10 cellular contexts compared by ENCODE assay signal in genomic region chr1:228004331-228004871, GRCh38. TPM values are rescaled to one million over a fixed set of nuclear protein-coding genes. Genes with fewer than 3 reads are reported as not detected.
A peak's percentile ranks its signal among the peaks of the same experiment; 100 is the strongest.
DNase-seq lines count a peak whose midpoint lies in the region; ATAC-seq and TF ChIP-seq lines count a peak whose summit lies in the region.
"Had no signal": no experiment of that assay in that cellular context is flagged by ENCODE, and none has a peak within 500 bp of the region (broad histone marks: within the 10 kb centered on the region; RNA-seq: fewer than 3 reads in every experiment).

No MANE protein-coding gene starts in this region.

- no peak overlapping the region for H3K4me3 ChIP-seq in CD8-positive, alpha-beta T cell (ENCODE audit: low read depth, low read length)
- H3K4me3 ChIP-seq in cardiac muscle cell, result no peak overlapping the region

- CTCF ChIA-PET in CD8-positive, alpha-beta T cell (lab: Charles Lee), result interaction anchor here (1.3 kb wide), 1 partner anchor 8 kb away, joined by 4 read pairs; no protein-coding TSS in a partner anchor

- no peak for TF ChIP-seq CTCF in CD8-positive, alpha-beta T cell (IDR thresholded peaks at IDR 0.05)
- TF ChIP-seq CTCF in GM20000 (IDR thresholded peaks at IDR 0.05; ENCODE audit: extremely low read depth, missing control alignments), result peak; percentile 59
- TF ChIP-seq CTCF in cardiac muscle cell (IDR thresholded peaks at IDR 0.05; ENCODE audit: low read depth, low read length), result peak; percentile 61

- peak in 3 of 7 experiments; percentile 10 to 49 (median 13) for DNase-seq in CD8-positive, alpha-beta T cell
- DNase-seq in GM20000 (ENCODE audit: low spot score), result peak; percentile 77
- DNase-seq in RPMI8226, result peak; percentile 79
- peak; percentile 36 to 47 for DNase-seq in cardiac muscle cell (ENCODE audit: low read depth in 1 of 2, low spot score in 1 of 2)
- DNase-seq in stimulated activated naive B cell treated with anti-CD40 and anti-IgM and Interleukin-4, amounts not matched to agents 10 μg/mL and 1 μg/mL and 100 μg/mL, for 72 hours, result no peak
- no peak for DNase-seq in Ammon's horn (ENCODE audit: low spot score)
- DNase-seq in HK-2 (ENCODE audit: unreplicated experiment), result no peak

- H3K36me3 ChIP-seq in CD8-positive, alpha-beta T cell (ENCODE audit: insufficient read depth, low read length), result no peaks in the 10 kb centered on the region
- no peaks in the 10 kb centered on the region for H3K36me3 ChIP-seq in cardiac muscle cell

- peaks cover 13% of the 10 kb centered on the region for H3K27me3 ChIP-seq in CD8-positive, alpha-beta T cell (ENCODE audit: insufficient read depth, low read length)
- peaks cover 79% of the 10 kb centered on the region for H3K27me3 ChIP-seq in cardiac muscle cell

- intact Hi-C loops in CD8-positive, alpha-beta T cell (cut with DNase I, micrococcal nuclease), result loop anchor here in 1 of 2 experiments (2.0 kb wide), 1 partner anchor 78 kb away; the partner anchor contains the start of gene ARF1

- H3K4me1 Mint-ChIP-seq in CD8-positive, alpha-beta T cell (ENCODE audit: low read depth), result peaks cover 9% of the 10 kb centered on the region
- H3K4me1 Mint-ChIP-seq in stimulated activated naive B cell treated with anti-CD40 and anti-IgM and Interleukin-4, amounts not matched to agents 10 μg/mL and 1 μg/mL and 100 μg/mL, for 72 hours, result peaks cover 29 to 42% of the 10 kb centered on the region in 2 donors

- H3K27ac Mint-ChIP-seq in CD8-positive, alpha-beta T cell, result no peak overlapping the region
- H3K27ac Mint-ChIP-seq in stimulated activated naive B cell treated with anti-CD40 and anti-IgM and Interleukin-4, amounts not matched to agents 10 μg/mL and 1 μg/mL and 100 μg/mL, for 72 hours, result no peak overlapping the region
- H3K27ac Mint-ChIP-seq: IgD-negative memory B cell had no signal

- POLR2A ChIA-PET in CD8-positive, alpha-beta T cell (lab: Charles Lee), result no interaction called here

- no peak overlapping the region for H3K27ac ChIP-seq in CD8-positive, alpha-beta T cell (ENCODE audit: low read depth, low read length)
- H3K27ac ChIP-seq in cardiac muscle cell, result no peak overlapping the region
- H3K27ac ChIP-seq: epithelial cell of prostate had no signal

- H3K27me3 Mint-ChIP-seq in CD8-positive, alpha-beta T cell (ENCODE audit: low read depth), result peaks cover 46% of the 10 kb centered on the region
- peaks cover 74 to 86% of the 10 kb centered on the region in 2 donors for H3K27me3 Mint-ChIP-seq in stimulated activated naive B cell treated with anti-CD40 and anti-IgM and Interleukin-4, amounts not matched to agents 10 μg/mL and 1 μg/mL and 100 μg/mL, for 72 hours

- H3K9me3 Mint-ChIP-seq in CD8-positive, alpha-beta T cell, result no peaks in the 10 kb centered on the region
- no peaks in the 10 kb centered on the region for H3K9me3 Mint-ChIP-seq in stimulated activated naive B cell treated with anti-CD40 and anti-IgM and Interleukin-4, amounts not matched to agents 10 μg/mL and 1 μg/mL and 100 μg/mL, for 72 hours

- no peaks in the 10 kb centered on the region for H3K9me3 ChIP-seq in CD8-positive, alpha-beta T cell (ENCODE audit: low read length)
- no peaks in the 10 kb centered on the region for H3K9me3 ChIP-seq in cardiac muscle cell (ENCODE audit: low read depth)

- H3K4me1 ChIP-seq in CD8-positive, alpha-beta T cell (ENCODE audit: insufficient read depth, low read length), result peaks cover 8% of the 10 kb centered on the region
- H3K4me1 ChIP-seq in cardiac muscle cell (ENCODE audit: low read depth), result no peaks in the 10 kb centered on the region

- peak; percentile 35 for ATAC-seq in CD8-positive, alpha-beta T cell
- peak; percentile 51 to 64 for ATAC-seq in stimulated activated naive B cell treated with anti-CD40 and anti-IgM and Interleukin-4, amounts not matched to agents 10 μg/mL and 1 μg/mL and 100 μg/mL, for 72 hours (replicated peaks)
- ATAC-seq in GM18517 (IDR thresholded peaks at IDR 0.05; ENCODE audit: unreplicated experiment), result no peak

- H3K36me3 Mint-ChIP-seq in CD8-positive, alpha-beta T cell, result no peaks in the 10 kb centered on the region
- H3K36me3 Mint-ChIP-seq in stimulated activated naive B cell treated with anti-CD40 and anti-IgM and Interleukin-4, amounts not matched to agents 10 μg/mL and 1 μg/mL and 100 μg/mL, for 72 hours, result no peaks in the 10 kb centered on the region
- H3K36me3 Mint-ChIP-seq: IgD-negative memory B cell had no signal

- H3K4me3 Mint-ChIP-seq in CD8-positive, alpha-beta T cell, result no peak overlapping the region
- no peak overlapping the region for H3K4me3 Mint-ChIP-seq in stimulated activated naive B cell treated with anti-CD40 and anti-IgM and Interleukin-4, amounts not matched to agents 10 μg/mL and 1 μg/mL and 100 μg/mL, for 72 hours

RNA-seq across cellular contexts. Expression of gene WNT3A, which starts 2.4 kb away (rescaled TPM):
- under 1 TPM in 1 of 2 experiments, not detected in 1; 0.14 TPM for total RNA-seq in CD8-positive, alpha-beta T cell
- not detected in 2 replicates for total RNA-seq in cardiac muscle cell
- polyA plus RNA-seq in cardiac muscle cell, result 0.12 TPM in 1 of 2 replicates, not detected in the other
- polyA plus RNA-seq: IgD-negative memory B cell had no signal

RNA-seq across cellular contexts. Expression of gene WNT9A, which starts 56.7 kb away (rescaled TPM):
- not detected for total RNA-seq in CD8-positive, alpha-beta T cell
- 1.4 and 1.9 TPM in 2 replicates for total RNA-seq in cardiac muscle cell
- polyA plus RNA-seq in cardiac muscle cell, result 0.14 TPM in 1 of 2 replicates, not detected in the other
- polyA plus RNA-seq: IgD-negative memory B cell had no signal

Comparison
In these comparisons a context has a peak if more than half of its experiments do, and no peak if none do; other contexts are left out.
1. DNase-seq: peak in GM20000 (single experiment), RPMI8226 (single experiment) and cardiac muscle cell (2 of 2); none in stimulated activated naive B cell treated with anti-CD40 and anti-IgM and Interleukin-4, amounts not matched to agents 10 μg/mL and 1 μg/mL and 100 μg/mL, for 72 hours (single experiment), Ammon's horn (single experiment) and HK-2 (single experiment).